ENCODE assay signal across 10 cellular contexts in the genomic region with DNA sequence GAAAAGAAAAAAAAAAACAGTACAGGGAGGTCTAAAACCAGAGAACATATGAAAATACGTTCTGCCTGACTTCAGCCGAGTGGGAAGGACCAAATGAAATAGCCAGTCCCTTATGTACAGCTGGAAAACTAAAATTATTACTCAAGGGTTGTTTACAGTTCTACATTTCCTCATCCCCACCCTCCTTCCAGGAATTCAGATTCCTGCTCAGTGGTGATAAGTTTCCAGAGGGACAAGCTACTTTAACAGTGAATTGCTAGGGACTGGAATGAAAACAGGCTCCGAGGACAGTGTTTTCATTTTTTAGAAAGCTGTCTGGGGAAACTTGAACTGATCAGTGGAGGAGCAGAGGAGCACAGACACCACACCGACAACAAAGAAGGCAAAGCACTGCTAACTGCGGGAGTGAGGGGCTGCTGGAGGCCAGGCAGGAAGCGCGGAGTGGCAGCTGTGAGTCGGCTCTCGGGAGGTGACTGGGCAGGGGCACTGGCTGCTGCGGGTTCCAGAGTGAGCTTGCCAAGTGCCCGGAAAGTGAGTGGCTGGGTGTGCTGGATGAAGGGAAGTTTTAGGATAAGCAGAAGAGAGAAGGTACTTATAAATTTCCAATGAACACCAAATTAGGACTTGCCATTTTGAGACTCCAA.
DNase-seq lines count a peak whose midpoint lies in the region; ATAC-seq, FAIRE-seq and TF ChIP-seq lines count a peak whose summit lies in the region.
"Had no signal": no experiment of that assay in that cellular context is flagged by ENCODE, and none has a peak within 500 bp of the region (broad histone marks: within the 10 kb centered on the region; RNA-seq: fewer than 3 reads in every experiment).

No MANE protein-coding gene starts in this region.

- DNase-seq in GM03348 (ENCODE audit: low spot score): peak; percentile 73
- DNase-seq in mammary epithelial cell: no peak
- no peak for DNase-seq in keratinocyte (ENCODE audit: low read depth, low spot score)
- DNase-seq in sigmoid colon: no peak
- no peak for DNase-seq in DMS153 (lab: John Stamatoyannopoulos, UW)
- DNase-seq: NCI-H187 had no signal

- H3K36me3 ChIP-seq in mammary epithelial cell (ENCODE audit: insufficient read depth, low read length) (no peaks in the 10 kb centered on the region), keratinocyte (ENCODE audit: control insufficient read depth in 2 of 2, extremely low read depth in 1 of 2, insufficient read depth in 2 of 2, low read length in 2 of 2) (no peaks in the 10 kb centered on the region), sigmoid colon (peaks cover 24 to 68% (median 33%) of the 10 kb centered on the region in 4 donors)

- intact Hi-C loops in mammary epithelial cell (cut with micrococcal nuclease): loop anchor here (5.0 to 10.0 kb wide), 2 partner anchors 135 to 437 kb away; no protein-coding TSS in a partner anchor
- intact Hi-C loops in sigmoid colon (cut with DNase I): loop anchor here (5.0 to 10.0 kb wide), 2 partner anchors 365 to 452 kb away; no protein-coding TSS in a partner anchor

- H3K27me3 ChIP-seq in mammary epithelial cell (ENCODE audit: insufficient read depth, low read length) (no peaks in the 10 kb centered on the region), keratinocyte (ENCODE audit: control insufficient read depth, extremely low read depth, insufficient read depth, low read length) (no peaks in the 10 kb centered on the region), sigmoid colon (no peaks in the 10 kb centered on the region)

- dilution Hi-C loops in mammary epithelial cell (cut with HindIII; ENCODE audit: low sequenced_read_pairs): no loop called here
- dilution Hi-C loops in keratinocyte (cut with MboI; ENCODE audit: extremely low pct_ligation_motif_present, low sequenced_read_pairs): no loop called here

- TF ChIP-seq POLR2A in sigmoid colon (IDR thresholded peaks at IDR 0.05): no peak

- no peak for TF ChIP-seq EP300 in sigmoid colon (IDR thresholded peaks at IDR 0.05)

- H3K9me3 ChIP-seq in mammary epithelial cell (replicated peaks; ENCODE audit: insufficient read depth, low read length) (no peaks in the 10 kb centered on the region), keratinocyte (ENCODE audit: control insufficient read depth, low read depth, low read length) (no peaks in the 10 kb centered on the region), sigmoid colon (no peaks in the 10 kb centered on the region)

- in situ Hi-C loops in mammary epithelial cell (cut with MboI; ENCODE audit: low sequenced_read_pairs in 2 of 2): loop anchor here (10.0 kb wide), 2 partner anchors 365 to 455 kb away; no protein-coding TSS in a partner anchor

- peak overlapping the region; percentile 45 for H2AFZ ChIP-seq in mammary epithelial cell (ENCODE audit: low read depth, low read length)
- peak overlapping the region; percentile 21 for H2AFZ ChIP-seq in keratinocyte (ENCODE audit: control insufficient read depth, low read length)

- BruUV-seq in mammary epithelial cell (replicated peaks; lab: Mats Ljungman, UMichigan): no TSS peak

- TF ChIP-seq CTCF in mammary epithelial cell (conservative IDR thresholded peaks at IDR 0.05 in 1 of 2, IDR thresholded peaks at IDR 0.05 in 1 of 2; ENCODE audit: extremely low read depth in 1 of 2, insufficient read depth in 1 of 2, low read depth in 1 of 2, low read length in 2 of 2) (no peak), keratinocyte (optimal IDR thresholded peaks at IDR 0.05 in 1 of 3, IDR thresholded peaks at IDR 0.05 in 1 of 3, conservative IDR thresholded peaks at IDR 0.05 in 1 of 3; ENCODE audit: extremely low read depth in 1 of 3, insufficient read depth in 2 of 3, low read length in 3 of 3) (no peak), sigmoid colon (IDR thresholded peaks at IDR 0.05) (no peak)

- H3K27ac ChIP-seq in mammary epithelial cell (ENCODE audit: insufficient read depth, low read depth, low read length) (no peak overlapping the region), keratinocyte (ENCODE audit: control insufficient read depth, insufficient read depth, low read length) (no peak overlapping the region), sigmoid colon (peak overlapping the region; percentile 52 to 71 (median 61))
- H3K27ac ChIP-seq: SK-N-MC had no signal

- no peak for ATAC-seq in GM21423 (IDR thresholded peaks at IDR 0.05; ENCODE audit: unreplicated experiment)
- no peak for ATAC-seq in HG03159 (IDR thresholded peaks at IDR 0.05; ENCODE audit: unreplicated experiment)
- no peak for ATAC-seq in GM18511 (IDR thresholded peaks at IDR 0.05; ENCODE audit: unreplicated experiment)

- H4K20me1 ChIP-seq in mammary epithelial cell (ENCODE audit: insufficient read depth, low read length) (no peaks in the 10 kb centered on the region), keratinocyte (ENCODE audit: control insufficient read depth, extremely low read depth, insufficient read depth, low read length) (no peaks in the 10 kb centered on the region)

- H3K4me1 ChIP-seq in mammary epithelial cell (ENCODE audit: insufficient read depth, low read length) (peaks cover 32% of the 10 kb centered on the region), keratinocyte (ENCODE audit: control insufficient read depth, extremely low read depth, insufficient read depth, low read length) (peaks cover 35% of the 10 kb centered on the region), sigmoid colon (peaks cover 0 to 6% (median 0%) of the 10 kb centered on the region in 4 donors)

- WGBS in mammary epithelial cell (ENCODE audit: low coverage, missing lambda C conversion rate): 88% methylated on average over 9 of the region's 11 CpGs
- 32 to 59% methylated on average over 11 of the region's 11 CpGs for WGBS in sigmoid colon, 2 donors

- H3K4me2 ChIP-seq in mammary epithelial cell (ENCODE audit: insufficient read depth, low read depth, low read length) (no peak overlapping the region), keratinocyte (ENCODE audit: control insufficient read depth, extremely low read depth, insufficient read depth, low read depth, low read length) (peak overlapping the region; percentile 22)

- H3K79me2 ChIP-seq in mammary epithelial cell (ENCODE audit: insufficient read depth, low read length) (no peaks in the 10 kb centered on the region), keratinocyte (ENCODE audit: control insufficient read depth, insufficient read depth, low read length) (no peaks in the 10 kb centered on the region)

- CTCF ChIA-PET in mammary epithelial cell (lab: Charles Lee; ENCODE audit: low non-redundant PET): no interaction called here

- H3K9ac ChIP-seq in mammary epithelial cell (ENCODE audit: insufficient read depth, low read length) (no peak overlapping the region), keratinocyte (ENCODE audit: control insufficient read depth, extremely low read depth, insufficient read depth, low read length) (no peak overlapping the region)

- no peak for FAIRE-seq in keratinocyte (lab: Jason Lieb, UNC)

- H3K9me1 ChIP-seq in keratinocyte (ENCODE audit: control insufficient read depth, extremely low read depth, insufficient read depth, low read length): no peaks in the 10 kb centered on the region

- H3K4me3 ChIP-seq in mammary epithelial cell (replicated peaks in 1 of 3; ENCODE audit: insufficient read depth in 1 of 3, low read depth in 2 of 3, low read length in 3 of 3) (no peak overlapping the region), keratinocyte (ENCODE audit: control insufficient read depth in 2 of 3, extremely low read depth in 1 of 3, insufficient read depth in 2 of 3, low read depth in 1 of 3, low read length in 3 of 3) (no peak overlapping the region), sigmoid colon (peak overlapping the region in 1 of 4 donors; percentile 21)
- H3K4me3 ChIP-seq: SK-N-MC had no signal

Comparison
In these comparisons a context has a peak if more than half of its experiments do, and no peak if none do; other contexts are left out.
1. H3K27ac ChIP-seq: peak in sigmoid colon (4 of 4); none in mammary epithelial cell (single experiment) and keratinocyte (single experiment).